Comparison of ENCODE assay signal across 17 cellular contexts in the genomic region with DNA sequence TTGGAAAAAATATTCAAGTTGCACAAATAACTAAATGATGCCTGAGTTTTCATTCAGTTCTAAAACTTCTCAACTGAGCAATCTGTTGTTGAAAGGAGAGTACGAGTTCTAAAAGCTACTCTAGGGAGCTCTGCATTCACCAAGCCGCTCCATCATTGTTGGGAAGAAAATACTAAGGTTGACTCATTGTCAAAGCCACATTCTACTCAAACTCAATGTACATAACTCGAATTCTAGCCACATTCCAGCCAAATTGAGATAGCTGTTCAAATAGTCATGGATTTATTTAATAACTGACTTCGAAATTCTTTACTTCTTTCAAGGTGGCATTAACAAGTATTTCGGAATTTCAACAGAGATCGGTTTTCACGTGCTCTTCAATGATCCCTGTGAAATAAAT.
"Had no signal": no experiment of that assay in that cellular context is flagged by ENCODE, and none has a peak within 500 bp of the region (broad histone marks: within the 10 kb centered on the region; RNA-seq: fewer than 3 reads in every experiment).

No MANE protein-coding gene starts in this region.

- DNase-seq: activated CD4-positive, CD25-positive, alpha-beta regulatory T cell treated with anti-CD3 and anti-CD28 coated beads, Interleukin-2, amount 50 U/mL, for 72 hours; activated naive CD4-positive, alpha-beta T cell treated with anti-CD3 and anti-CD28 coated beads for 36 hours; esophagus squamous epithelium; foreskin fibroblast; glutamatergic neuron; kidney glomerular epithelial cell; pancreas; stimulated activated CD4-positive, alpha-beta T cell treated with anti-CD3 and anti-CD28 coated beads, Interleukin-15, amount 100 ng/mL, for 24 hours; stimulated activated CD4-positive, alpha-beta T cell treated with anti-CD3 and anti-CD28 coated beads, Interleukin-4, amount 100 ng/mL, for 1 hour; stimulated activated naive B cell treated with anti-CD40 and anti-IgM and Interleukin-4, amounts not matched to agents 10 μg/mL and 1 μg/mL and 100 μg/mL, for 72 hours; T-cell; T1000; tibial artery; uterus had no signal

- H3K4me1 ChIP-seq: pancreas, tibial artery, uterus had no signal

- H3K27ac Mint-ChIP-seq: activated naive CD4-positive, alpha-beta T cell treated with anti-CD3 and anti-CD28 coated beads for 36 hours; activated T-helper 2 cell treated with anti-CD3 and anti-CD28 coated beads, Interferon-gamma antibody, Interleukin-2, Interleukin-4, amounts not matched to agents 10 μg/mL and 5 μg/mL and 100 μg/mL, durations not matched to agents 14 hours and 24 hours and 36 hours; stimulated activated naive B cell treated with anti-CD40 and anti-IgM and Interleukin-4, amounts not matched to agents 10 μg/mL and 1 μg/mL and 100 μg/mL, for 72 hours; T-cell had no signal

- H3K36me3 Mint-ChIP-seq: stimulated activated naive B cell treated with anti-CD40 and anti-IgM and Interleukin-4, amounts not matched to agents 10 μg/mL and 1 μg/mL and 100 μg/mL, for 72 hours; T-cell had no signal

- H3K4me1 Mint-ChIP-seq: neural crest cell; stimulated activated naive B cell treated with anti-CD40 and anti-IgM and Interleukin-4, amounts not matched to agents 10 μg/mL and 1 μg/mL and 100 μg/mL, for 72 hours; T-cell had no signal

- ATAC-seq: pancreas; stimulated activated naive B cell treated with anti-CD40 and anti-IgM and Interleukin-4, amounts not matched to agents 10 μg/mL and 1 μg/mL and 100 μg/mL, for 72 hours; T-cell had no signal

- H3K4me3 Mint-ChIP-seq: activated naive CD4-positive, alpha-beta T cell treated with anti-CD3 and anti-CD28 coated beads for 36 hours; neural crest cell; stimulated activated naive B cell treated with anti-CD40 and anti-IgM and Interleukin-4, amounts not matched to agents 10 μg/mL and 1 μg/mL and 100 μg/mL, for 72 hours; T-cell had no signal

- H3K27me3 ChIP-seq: esophagus squamous epithelium, pancreas, tibial artery, uterus had no signal

- H3K36me3 ChIP-seq: pancreas, tibial artery, uterus had no signal

- H3K4me3 ChIP-seq: esophagus squamous epithelium, pancreas, skin epidermis, tibial artery, uterus had no signal

- H3K9me3 Mint-ChIP-seq: activated naive CD4-positive, alpha-beta T cell treated with anti-CD3 and anti-CD28 coated beads for 36 hours; neural crest cell had no signal

- H3K27me3 Mint-ChIP-seq: stimulated activated naive B cell treated with anti-CD40 and anti-IgM and Interleukin-4, amounts not matched to agents 10 μg/mL and 1 μg/mL and 100 μg/mL, for 72 hours; T-cell had no signal

- H3K9me3 ChIP-seq: esophagus squamous epithelium, pancreas, tibial artery, uterus had no signal
